Comparison of ENCODE assay signal across 16 cellular contexts in genomic region chr10:34286136-34286739, GRCh38.
DNase-seq lines count a peak whose midpoint lies in the region; ATAC-seq, FAIRE-seq and TF ChIP-seq lines count a peak whose summit lies in the region.
"Had no signal": no experiment of that assay in that cellular context is flagged by ENCODE, and none has a peak within 500 bp of the region (broad histone marks: within the 10 kb centered on the region; RNA-seq: fewer than 3 reads in every experiment).

No MANE protein-coding gene starts in this region.

- H4K20me1 ChIP-seq in astrocyte (ENCODE audit: insufficient read depth, low read length) = no peaks in the 10 kb centered on the region

- 63% methylated on average over 3 of the region's 3 CpGs for WGBS in mesenchymal stem cell

- H3K9me3 Mint-ChIP-seq in astrocyte (ENCODE audit: unreplicated experiment) = peaks cover 1% of the 10 kb centered on the region
- H3K9me3 Mint-ChIP-seq: stimulated activated naive CD8-positive, alpha-beta T cell treated with anti-CD3 and anti-CD28 coated beads, Interleukin-15, Interleukin-2, amounts not matched to agents 100 ng/mL and 50 ng/mL, for 24 hours had no signal

- intact Hi-C loops in left lung (cut with DNase I) = no loop called here

- no peak overlapping the region for H2BK5ac ChIP-seq in mesenchymal stem cell (ENCODE audit: low read depth, low read length, poor library complexity, severe bottlenecking)

- H3K27ac ChIP-seq in astrocyte (ENCODE audit: low read depth, low read length) = no peak overlapping the region
- no peak overlapping the region for H3K27ac ChIP-seq in mesenchymal stem cell (ENCODE audit: low read length, poor library complexity, severe bottlenecking)
- H3K27ac ChIP-seq in left lung = no peak overlapping the region
- H3K27ac ChIP-seq: C4-2B, prostate gland had no signal

- no peak overlapping the region for H2BK120ac ChIP-seq in mesenchymal stem cell (ENCODE audit: low read depth, low read length)

- H3K27me3 Mint-ChIP-seq in astrocyte (ENCODE audit: low read depth, unreplicated experiment) = no peaks in the 10 kb centered on the region
- H3K27me3 Mint-ChIP-seq: memory B cell; stimulated activated naive CD8-positive, alpha-beta T cell treated with anti-CD3 and anti-CD28 coated beads, Interleukin-15, Interleukin-2, amounts not matched to agents 100 ng/mL and 50 ng/mL, for 24 hours had no signal

- no peak overlapping the region for H2AK5ac ChIP-seq in mesenchymal stem cell (ENCODE audit: low read length, severe bottlenecking)

- H3K4me1 ChIP-seq in astrocyte (ENCODE audit: insufficient read depth, low read length) (peaks cover 10% of the 10 kb centered on the region), mesenchymal stem cell (ENCODE audit: control insufficient read depth, insufficient read depth, low read depth, low read length) (peaks cover 4% of the 10 kb centered on the region), left lung (no peaks in the 10 kb centered on the region)
- H3K4me1 ChIP-seq: prostate gland had no signal

- H3K36me3 Mint-ChIP-seq in astrocyte (ENCODE audit: low read depth, unreplicated experiment) = peaks cover 5% of the 10 kb centered on the region
- H3K36me3 Mint-ChIP-seq: memory B cell had no signal

- no peak for ATAC-seq in left lung

- FAIRE-seq in HTR-8/SVneo (lab: Jason Lieb, UNC) (peak; percentile 97), astrocyte (lab: Jason Lieb, UNC) (no peak)

- H3K4me3 Mint-ChIP-seq in astrocyte (ENCODE audit: unreplicated experiment) = no peak overlapping the region
- H3K4me3 Mint-ChIP-seq: memory B cell; stimulated activated naive CD8-positive, alpha-beta T cell treated with anti-CD3 and anti-CD28 coated beads, Interleukin-15, Interleukin-2, amounts not matched to agents 100 ng/mL and 50 ng/mL, for 24 hours had no signal

- H3K9me3 ChIP-seq in astrocyte (ENCODE audit: insufficient read depth, low read depth, low read length) (no peaks in the 10 kb centered on the region), mesenchymal stem cell (ENCODE audit: control insufficient read depth, low read length) (no peaks in the 10 kb centered on the region), left lung (no peaks in the 10 kb centered on the region)
- H3K9me3 ChIP-seq: prostate gland had no signal

- in situ Hi-C loops in Caki2 (cut with HindIII; ENCODE audit: low pct_unique_long_range_greater_than_20kb, low sequenced_read_pairs) = no loop called here

- TF ChIP-seq CTCF in astrocyte (IDR thresholded peaks at IDR 0.05; ENCODE audit: insufficient read depth, low read depth, low read length) (no peak), left lung (IDR thresholded peaks at IDR 0.05) (no peak)

- no peaks in the 10 kb centered on the region for H3K36me3 ChIP-seq in astrocyte (ENCODE audit: insufficient read depth, low read length)
- no peaks in the 10 kb centered on the region for H3K36me3 ChIP-seq in mesenchymal stem cell (ENCODE audit: control insufficient read depth in 1 of 2, insufficient read depth in 2 of 2, low read depth in 1 of 2, low read length in 2 of 2)
- H3K36me3 ChIP-seq in left lung = no peaks in the 10 kb centered on the region
- H3K36me3 ChIP-seq: prostate gland had no signal

- H3K4me1 Mint-ChIP-seq in astrocyte (ENCODE audit: low read depth, unreplicated experiment) = peaks cover 18% of the 10 kb centered on the region
- H3K4me1 Mint-ChIP-seq: memory B cell had no signal

- H3K4me3 ChIP-seq in astrocyte (ENCODE audit: insufficient read depth, low read depth, low read length) = no peak overlapping the region
- no peak overlapping the region for H3K4me3 ChIP-seq in mesenchymal stem cell (ENCODE audit: insufficient read depth in 1 of 2, low read depth in 1 of 2, low read length in 2 of 2)
- H3K4me3 ChIP-seq in left lung = no peak overlapping the region
- H3K4me3 ChIP-seq: prostate gland had no signal

- H3K14ac ChIP-seq in mesenchymal stem cell (ENCODE audit: low read length in 2 of 2) = peak overlapping the region in 1 of 2 experiments; percentile 57

- peak overlapping the region; percentile 26 to 61 for H2BK12ac ChIP-seq in mesenchymal stem cell (ENCODE audit: low read length in 2 of 2)

- H4K8ac ChIP-seq in mesenchymal stem cell (ENCODE audit: low read length) = peak overlapping the region; percentile 33

- no peak overlapping the region for H3K23ac ChIP-seq in mesenchymal stem cell (ENCODE audit: low read length in 2 of 2)

- H4K91ac ChIP-seq in mesenchymal stem cell (ENCODE audit: low read length) = peak overlapping the region; percentile 86

- no peak overlapping the region for H3K27ac Mint-ChIP-seq in astrocyte (ENCODE audit: unreplicated experiment)
- H3K27ac Mint-ChIP-seq: memory B cell; stimulated activated naive CD8-positive, alpha-beta T cell treated with anti-CD3 and anti-CD28 coated beads, Interleukin-15, Interleukin-2, amounts not matched to agents 100 ng/mL and 50 ng/mL, for 24 hours had no signal

- DNase-seq in Caki2 (ENCODE audit: low read depth) = peak; percentile 39
- DNase-seq in HTR-8/SVneo (ENCODE audit: insufficient read length, low spot score) = no peak
- DNase-seq in astrocyte (ENCODE audit: low read depth) = peak; percentile 37
- peak; percentile 62 for DNase-seq in mesenchymal stem cell
- DNase-seq in DMS 273 treated with DMSO at 0.1 percent for 48 hours (lab: John Stamatoyannopoulos, UW) = no peak
- DNase-seq in iPS-NIHi11 (ENCODE audit: low spot score) = no peak
- DNase-seq in activated CD8-positive, alpha-beta memory T cell treated with anti-CD3 and anti-CD28 coated beads, Interleukin-2, amount 50 U/mL, for 48 hours = no peak
- no peak for DNase-seq in left lung
- DNase-seq: NCI-H1417; NCI-H526 treated with DMSO at 0.1 percent for 48 hours; SIG-M5; stimulated activated CD4-positive, alpha-beta T cell treated with anti-CD3 and anti-CD28 coated beads, Interleukin-4, amount 100 ng/mL, for 24 hours had no signal

- H3K4me2 ChIP-seq in astrocyte (ENCODE audit: low read length) (no peak overlapping the region), mesenchymal stem cell (ENCODE audit: low read length, poor library complexity, severe bottlenecking) (no peak overlapping the region)

- H3K18ac ChIP-seq in mesenchymal stem cell (ENCODE audit: low read depth in 1 of 2, low read length in 2 of 2) = peak overlapping the region; percentile 62 to 65

- H3K79me1 ChIP-seq in mesenchymal stem cell (replicated peaks; ENCODE audit: low read length, poor library complexity, severe bottlenecking) = peaks cover 9% of the 10 kb centered on the region

- H3K27me3 ChIP-seq in astrocyte (ENCODE audit: insufficient read depth, low read length) = no peaks in the 10 kb centered on the region
- no peaks in the 10 kb centered on the region for H3K27me3 ChIP-seq in mesenchymal stem cell (ENCODE audit: control insufficient read depth in 1 of 2, insufficient read depth in 1 of 2, low read length in 2 of 2)
- no peaks in the 10 kb centered on the region for H3K27me3 ChIP-seq in left lung

- no peak overlapping the region for H3K4ac ChIP-seq in mesenchymal stem cell (ENCODE audit: low read depth in 1 of 2, low read length in 2 of 2)

- H2AFZ ChIP-seq in astrocyte (ENCODE audit: low read depth, low read length) (no peak overlapping the region), mesenchymal stem cell (ENCODE audit: low read depth, low read length) (no peak overlapping the region)

- no peaks in the 10 kb centered on the region for H3K79me2 ChIP-seq in astrocyte (ENCODE audit: insufficient read depth, low read length)

- H2BK15ac ChIP-seq in mesenchymal stem cell (ENCODE audit: low read depth, poor library complexity, severe bottlenecking) = no peak overlapping the region

- H3K9ac ChIP-seq in astrocyte (ENCODE audit: low read length) (no peak overlapping the region), mesenchymal stem cell (ENCODE audit: low read length) (no peak overlapping the region)

Comparison
In these comparisons a context has a peak if more than half of its experiments do, and no peak if none do; other contexts are left out.
1. DNase-seq: peak in Caki2 (single experiment), astrocyte (single experiment) and mesenchymal stem cell (single experiment); none in HTR-8/SVneo (single experiment), DMS 273 treated with DMSO at 0.1 percent for 48 hours (single experiment), iPS-NIHi11 (single experiment), activated CD8-positive, alpha-beta memory T cell treated with anti-CD3 and anti-CD28 coated beads, Interleukin-2, amount 50 U/mL, for 48 hours (single experiment) and left lung (0 of 2).